In the genomic region with DNA sequence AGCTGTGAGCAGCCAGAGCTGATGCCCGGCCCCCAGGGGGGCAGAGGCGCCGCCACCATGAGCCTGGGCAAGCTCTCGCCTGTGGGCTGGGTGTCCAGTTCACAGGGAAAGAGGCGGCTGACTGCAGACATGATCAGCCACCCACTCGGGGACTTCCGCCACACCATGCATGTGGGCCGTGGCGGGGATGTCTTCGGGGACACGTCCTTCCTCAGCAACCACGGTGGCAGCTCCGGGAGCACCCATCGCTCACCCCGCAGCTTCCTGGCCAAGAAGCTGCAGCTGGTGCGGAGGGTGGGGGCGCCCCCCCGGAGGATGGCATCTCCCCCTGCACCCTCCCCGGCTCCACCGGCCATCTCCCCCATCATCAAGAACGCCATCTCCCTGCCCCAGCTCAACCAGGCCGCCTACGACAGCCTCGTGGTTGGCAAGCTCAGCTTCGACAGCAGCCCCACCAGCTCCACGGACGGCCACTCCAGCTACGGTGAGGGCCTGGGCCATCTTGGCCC, we compare ENCODE assay signal across 9 cellular contexts. TPM values are rescaled to one million over a fixed set of nuclear protein-coding genes. Genes with fewer than 3 reads are reported as not detected.
DNase-seq lines count a peak whose midpoint lies in the region; ATAC-seq and TF ChIP-seq lines count a peak whose summit lies in the region.
"Had no signal": no experiment of that assay in that cellular context is flagged by ENCODE, and none has a peak within 500 bp of the region (broad histone marks: within the 10 kb centered on the region; RNA-seq: fewer than 3 reads in every experiment).

No MANE protein-coding gene starts in this region.

- no CpG with 5 or more reads among the region's 28 CpGs for WGBS in trophoblast cell (ENCODE audit: extremely low coverage, insufficient coverage, insufficient read length)

- no peak overlapping the region for H3K27ac Mint-ChIP-seq in CD4-positive, alpha-beta T cell
- no peak overlapping the region for H3K27ac Mint-ChIP-seq in activated CD4-positive, alpha-beta T cell treated with anti-CD3 and anti-CD28 coated beads, Interleukin-2, amount 10 ng/mL, durations not matched to agents 7 days and 5 days

- peaks cover 34% of the 10 kb centered on the region for H3K27me3 Mint-ChIP-seq in CD4-positive, alpha-beta T cell
- peaks cover 42% of the 10 kb centered on the region for H3K27me3 Mint-ChIP-seq in activated CD4-positive, alpha-beta T cell treated with anti-CD3 and anti-CD28 coated beads, Interleukin-2, amount 10 ng/mL, durations not matched to agents 7 days and 5 days

- peaks cover 58 to 65% of the 10 kb centered on the region in 2 experiments for H3K4me1 ChIP-seq in trophoblast cell (ENCODE audit: control insufficient read depth in 1 of 2, insufficient read depth in 2 of 2, low read length in 2 of 2)

- H4K12ac ChIP-seq in trophoblast cell (ENCODE audit: low read depth, low read length) = no peak overlapping the region

- peak overlapping the region; percentile 20 for H3K4ac ChIP-seq in trophoblast cell (ENCODE audit: low read depth, low read length)

- H3K36me3 ChIP-seq in trophoblast cell (ENCODE audit: control insufficient read depth in 1 of 2, insufficient read depth in 2 of 2, low read length in 2 of 2) = peaks cover 56 to 58% of the 10 kb centered on the region in 2 experiments

- no peak overlapping the region for H4K91ac ChIP-seq in trophoblast cell (ENCODE audit: low read depth, low read length)

- no peaks in the 10 kb centered on the region for H3K9me3 ChIP-seq in CD4-positive, alpha-beta T cell (ENCODE audit: control insufficient read depth, low read length)
- peaks cover 2% of the 10 kb centered on the region for H3K9me3 ChIP-seq in trophoblast cell (ENCODE audit: insufficient read depth, low read depth, low read length)

- no peak overlapping the region for H4K8ac ChIP-seq in trophoblast cell (ENCODE audit: low read depth, low read length)

- H3K23ac ChIP-seq in trophoblast cell (ENCODE audit: low read length) = no peak overlapping the region

- H3K4me3 ChIP-seq in coronary artery (peak overlapping the region; percentile 33), trophoblast cell (ENCODE audit: low read depth, low read length) (no peak overlapping the region)

- no peak overlapping the region for H2BK12ac ChIP-seq in trophoblast cell (ENCODE audit: low read length)

- H2BK120ac ChIP-seq in trophoblast cell (ENCODE audit: insufficient read depth, low read length, poor library complexity) = no peak overlapping the region

- H3K36me3 Mint-ChIP-seq in CD4-positive, alpha-beta T cell (ENCODE audit: low read depth) = no peaks in the 10 kb centered on the region
- H3K36me3 Mint-ChIP-seq in activated CD4-positive, alpha-beta T cell treated with anti-CD3 and anti-CD28 coated beads, Interleukin-2, amount 10 ng/mL, durations not matched to agents 7 days and 5 days (ENCODE audit: low read depth) = no peaks in the 10 kb centered on the region

- peak overlapping the region; percentile 14 for H2BK5ac ChIP-seq in trophoblast cell (ENCODE audit: low read depth, low read length, poor library complexity)

- no peaks in the 10 kb centered on the region for H3K9me3 Mint-ChIP-seq in CD4-positive, alpha-beta T cell
- no peaks in the 10 kb centered on the region for H3K9me3 Mint-ChIP-seq in activated CD4-positive, alpha-beta T cell treated with anti-CD3 and anti-CD28 coated beads, Interleukin-2, amount 10 ng/mL, durations not matched to agents 7 days and 5 days

- intact Hi-C loops in CD4-positive, alpha-beta T cell (cut with DNase I, micrococcal nuclease) = loop anchor here in 1 of 2 experiments (2.0 kb wide), 2 partner anchors 250 to 300 kb away; no protein-coding TSS in a partner anchor

- POLR2A ChIA-PET in CD4-positive, alpha-beta T cell (lab: Charles Lee) = interaction anchor here (0.6 to 3.5 kb wide), 14 partner anchors 14 to 369 kb away, joined by 3 to 29 read pairs (median 5); partner anchors contain the start of genes GGA1, LGALS2, MFNG and PDXP
- POLR2A ChIA-PET in activated CD4-positive, alpha-beta T cell treated with anti-CD3 and anti-CD28 coated beads, Interleukin-2, amount 10 ng/mL, durations not matched to agents 7 days and 5 days (lab: Charles Lee) = interaction anchor here (0.6 kb wide), 1 partner anchor 91 kb away, joined by 6 read pairs; no protein-coding TSS in a partner anchor

- no peak overlapping the region for H3K9ac ChIP-seq in trophoblast cell (ENCODE audit: low read length)

- H3K18ac ChIP-seq in trophoblast cell (ENCODE audit: low read length) = peak overlapping the region; percentile 67

- H3K79me1 ChIP-seq in trophoblast cell (ENCODE audit: low read length) = peaks cover 25% of the 10 kb centered on the region

- peaks cover 32% of the 10 kb centered on the region for H3K79me2 ChIP-seq in trophoblast cell (ENCODE audit: control insufficient read depth, insufficient read depth, low read length, poor library complexity)

- H3K4me3 Mint-ChIP-seq in CD4-positive, alpha-beta T cell = peak overlapping the region; percentile 15
- H3K4me3 Mint-ChIP-seq in activated CD4-positive, alpha-beta T cell treated with anti-CD3 and anti-CD28 coated beads, Interleukin-2, amount 10 ng/mL, durations not matched to agents 7 days and 5 days = no peak overlapping the region

- no peak overlapping the region for H3K14ac ChIP-seq in trophoblast cell (ENCODE audit: low read length)

- no peak overlapping the region for H2AFZ ChIP-seq in trophoblast cell (ENCODE audit: insufficient read depth, low read length, poor library complexity)

- peak; percentile 35 for ATAC-seq in CD4-positive, alpha-beta T cell (ENCODE audit: poor library complexity)
- no peak for ATAC-seq in GM19023 (IDR thresholded peaks at IDR 0.05; ENCODE audit: unreplicated experiment)

- no peak overlapping the region for H3K4me2 ChIP-seq in trophoblast cell (ENCODE audit: low read length)

- no peak overlapping the region for H3K27ac ChIP-seq in CD4-positive, alpha-beta T cell (ENCODE audit: low read depth, low read length)
- H3K27ac ChIP-seq in coronary artery (peak overlapping the region; percentile 65 to 85), trophoblast cell (ENCODE audit: low read depth, low read length) (no peak overlapping the region)

- peak; percentile 14 to 47 (median 33) for DNase-seq in CD4-positive, alpha-beta T cell
- peak; percentile 27 for DNase-seq in activated CD4-positive, alpha-beta T cell treated with anti-CD3 and anti-CD28 coated beads, Interleukin-2, amount 10 ng/mL, durations not matched to agents 7 days and 5 days
- DNase-seq in coronary artery (ENCODE audit: low spot score) = no peak
- DNase-seq in trophoblast cell = no peak
- no peak for DNase-seq in NOMO-1 (lab: John Stamatoyannopoulos, UW; ENCODE audit: unreplicated experiment in 2 of 2)
- no peak for DNase-seq in NCI-H82 treated with DMSO at 0.1 percent for 48 hours (lab: John Stamatoyannopoulos, UW; ENCODE audit: unreplicated experiment)
- no peak for DNase-seq in COR-L47 (lab: John Stamatoyannopoulos, UW)

- H3K27me3 ChIP-seq in CD4-positive, alpha-beta T cell (ENCODE audit: control insufficient read depth, insufficient read depth, low read length) = peaks cover 25% of the 10 kb centered on the region
- no peaks in the 10 kb centered on the region for H3K27me3 ChIP-seq in trophoblast cell (ENCODE audit: insufficient read depth, low read length)

- CTCF ChIA-PET in CD4-positive, alpha-beta T cell (lab: Charles Lee) = interaction anchor here (0.6 to 4.4 kb wide), 10 partner anchors 9 to 1541 kb away, joined by 4 to 119 read pairs (median 8); no protein-coding TSS in a partner anchor
- CTCF ChIA-PET in activated CD4-positive, alpha-beta T cell treated with anti-CD3 and anti-CD28 coated beads, Interleukin-2, amount 10 ng/mL, durations not matched to agents 7 days and 5 days (lab: Charles Lee) = interaction anchor here (0.7 to 15.9 kb wide), 23 partner anchors 10 to 356 kb away, joined by 3 to 397 read pairs (median 5); partner anchors contain the start of genes ANKRD54, CARD10, GGA1 and LGALS2

- peaks cover 36% of the 10 kb centered on the region for H3K4me1 Mint-ChIP-seq in CD4-positive, alpha-beta T cell (ENCODE audit: low read depth)
- H3K4me1 Mint-ChIP-seq in activated CD4-positive, alpha-beta T cell treated with anti-CD3 and anti-CD28 coated beads, Interleukin-2, amount 10 ng/mL, durations not matched to agents 7 days and 5 days = peaks cover 28% of the 10 kb centered on the region

- no peak for TF ChIP-seq CTCF in CD4-positive, alpha-beta T cell (IDR thresholded peaks at IDR 0.05)
- no peak for TF ChIP-seq CTCF in coronary artery (IDR thresholded peaks at IDR 0.05)

- H2AK5ac ChIP-seq in trophoblast cell (ENCODE audit: low read length) = no peak overlapping the region

RNA-seq across cellular contexts. Expression of gene CDC42EP1, which starts 6.1 kb away (rescaled TPM):
- not detected for total RNA-seq in CD4-positive, alpha-beta T cell
- under 1 TPM in 1 of 2 experiments, not detected in 1; 0.30 TPM for total RNA-seq in activated CD4-positive, alpha-beta T cell treated with anti-CD3 and anti-CD28 coated beads, Interleukin-2, amount 10 ng/mL, durations not matched to agents 7 days and 5 days
- 191 and 202 TPM in 2 replicates for polyA plus RNA-seq in trophoblast cell (2013)

RNA-seq across cellular contexts. Expression of gene LGALS2, which starts 13.5 kb away (rescaled TPM):
- total RNA-seq in CD4-positive, alpha-beta T cell = 1 to 10 TPM; 2.6 to 3.0 TPM
- total RNA-seq in activated CD4-positive, alpha-beta T cell treated with anti-CD3 and anti-CD28 coated beads, Interleukin-2, amount 10 ng/mL, durations not matched to agents 7 days and 5 days = not detected
- not detected in 2 replicates for polyA plus RNA-seq in trophoblast cell (2013)
- total RNA-seq: fibroblast of villous mesenchyme had no signal

RNA-seq across cellular contexts. Expression of gene GGA1, which starts 42.3 kb away (rescaled TPM):
- 10 to 100 TPM; 57.0 to 60.9 TPM for total RNA-seq in CD4-positive, alpha-beta T cell
- 10 to 100 TPM; 58.5 to 62.8 TPM for total RNA-seq in activated CD4-positive, alpha-beta T cell treated with anti-CD3 and anti-CD28 coated beads, Interleukin-2, amount 10 ng/mL, durations not matched to agents 7 days and 5 days
- 31.8 and 32.0 TPM in 2 replicates for polyA plus RNA-seq in trophoblast cell (2013)

RNA-seq across cellular contexts. Expression of gene CARD10, which starts 47.2 kb away (rescaled TPM):
- total RNA-seq in CD4-positive, alpha-beta T cell = under 1 TPM; 0.20 to 0.63 TPM
- total RNA-seq in activated CD4-positive, alpha-beta T cell treated with anti-CD3 and anti-CD28 coated beads, Interleukin-2, amount 10 ng/mL, durations not matched to agents 7 days and 5 days = not detected
- 4.7 and 4.9 TPM in 2 replicates for polyA plus RNA-seq in trophoblast cell (2013)

Comparison
In these comparisons a context has a peak if more than half of its experiments do, and no peak if none do; other contexts are left out.
1. DNase-seq: peak in CD4-positive, alpha-beta T cell (10 of 10) and activated CD4-positive, alpha-beta T cell treated with anti-CD3 and anti-CD28 coated beads, Interleukin-2, amount 10 ng/mL, durations not matched to agents 7 days and 5 days (single experiment); none in coronary artery (single experiment), trophoblast cell (0 of 2), NOMO-1 (0 of 2), NCI-H82 treated with DMSO at 0.1 percent for 48 hours (single experiment) and COR-L47 (single experiment).
2. H3K27ac ChIP-seq: peak in coronary artery (2 of 2); none in CD4-positive, alpha-beta T cell (single experiment) and trophoblast cell (single experiment).